In the genomic region with DNA sequence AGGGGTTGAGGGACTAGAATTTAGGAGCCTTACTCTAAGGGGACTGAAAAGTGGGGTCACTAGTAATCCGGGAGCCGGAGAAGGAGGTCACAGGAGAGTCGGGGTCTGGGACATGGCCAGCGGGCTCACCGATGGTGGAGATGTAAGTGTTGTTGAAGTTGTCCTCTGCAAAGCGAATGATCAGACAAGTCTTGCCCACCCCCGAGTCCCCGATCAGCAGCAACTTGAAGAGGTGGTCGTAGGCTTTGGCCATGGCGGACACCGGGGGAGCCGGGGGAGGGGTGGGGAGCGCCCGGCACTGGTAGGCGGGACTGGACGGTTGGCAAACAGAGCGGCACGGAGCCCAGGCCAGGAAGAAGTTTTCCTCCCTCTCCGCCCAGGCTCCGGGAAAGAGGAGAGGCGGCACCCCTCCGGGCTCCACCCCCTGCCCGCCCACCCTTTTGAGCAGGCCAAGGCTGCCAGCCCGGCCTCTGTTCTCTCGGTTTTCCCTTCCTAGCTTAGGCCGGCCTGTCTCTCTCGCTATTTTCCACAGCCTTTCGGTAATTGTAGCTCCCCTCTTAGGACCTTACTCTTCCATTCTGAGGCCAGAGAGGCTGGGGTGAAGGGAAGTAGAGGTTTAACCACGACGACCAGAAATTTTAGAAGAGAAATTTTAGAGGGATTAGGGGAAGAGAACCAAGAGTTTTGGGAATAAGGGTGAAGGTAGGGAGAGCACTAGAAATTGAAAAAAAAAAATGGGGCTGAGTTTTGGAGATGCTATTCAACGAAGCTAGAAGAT, we compare ENCODE assay signal across 8 cellular contexts. TPM values are rescaled to one million over a fixed set of nuclear protein-coding genes. Genes with fewer than 3 reads are reported as not detected.
DNase-seq lines count a peak whose midpoint lies in the region; ATAC-seq and TF ChIP-seq lines count a peak whose summit lies in the region.

A gene (minus strand): TSS at position 356 of the 778 bp plus-strand sequence. CDS start 103 bp downstream, at position 253.

- H3F3A ChIP-seq in OCI-LY1 (ENCODE audit: insufficient read depth, low read length): no peaks in the 10 kb centered on the region

- peak within 1 kb of the TSS; percentile 19 for H3K4me3 ChIP-seq in CD8-positive, alpha-beta T cell (ENCODE audit: low read depth, low read length)
- peak within 1 kb of the TSS; percentile 27 for H3K4me3 ChIP-seq in OCI-LY1 (ENCODE audit: low read depth, low read length, poor library complexity, severe bottlenecking)
- peak within 1 kb of the TSS; percentile 72 to 89 for H3K4me3 ChIP-seq in cardiac fibroblast (replicated peaks in 1 of 2; ENCODE audit: low read depth in 2 of 2, low read length in 2 of 2)
- H3K4me3 ChIP-seq in iPS-18a (ENCODE audit: low read length): peak within 1 kb of the TSS; percentile 92

- H3K27me3 Mint-ChIP-seq in CD8-positive, alpha-beta T cell (ENCODE audit: low read depth): no peaks in the 10 kb centered on the region

- H2AFZ ChIP-seq in OCI-LY1 (ENCODE audit: low read length): no peak within 1 kb of the TSS; the same call in 1 of the 2 replicates

- no peaks in the 10 kb centered on the region for H4K20me1 ChIP-seq in OCI-LY1 (ENCODE audit: insufficient read depth, low read length)

- ATAC-seq in CD8-positive, alpha-beta T cell: no peak
- peak; percentile 91 for ATAC-seq in sciatic nerve
- no peak for ATAC-seq in HG03139 (IDR thresholded peaks at IDR 0.05; ENCODE audit: unreplicated experiment)

- H3K27me3 ChIP-seq in CD8-positive, alpha-beta T cell (ENCODE audit: insufficient read depth, low read length): no peaks in the 10 kb centered on the region
- H3K27me3 ChIP-seq in OCI-LY1 (ENCODE audit: insufficient read depth, low read length) (no peaks in the 10 kb centered on the region), iPS-18a (ENCODE audit: control insufficient read depth, insufficient read depth, low read length) (no peaks in the 10 kb centered on the region)

- no peaks in the 10 kb centered on the region for H3K9me2 ChIP-seq in OCI-LY1 (ENCODE audit: low read depth, low read length)

- peaks cover 18% of the 10 kb centered on the region for H3K4me1 ChIP-seq in CD8-positive, alpha-beta T cell (ENCODE audit: insufficient read depth, low read length)
- H3K4me1 ChIP-seq in OCI-LY1 (ENCODE audit: insufficient read depth, low read length, severe bottlenecking) (peaks cover 21% of the 10 kb centered on the region), iPS-18a (ENCODE audit: control insufficient read depth, low read depth, low read length) (peaks cover 17% of the 10 kb centered on the region)

- no peaks in the 10 kb centered on the region for H3K9me3 ChIP-seq in CD8-positive, alpha-beta T cell (ENCODE audit: low read length)
- H3K9me3 ChIP-seq in OCI-LY1 (ENCODE audit: low read length) (no peaks in the 10 kb centered on the region), iPS-18a (ENCODE audit: control insufficient read depth, low read depth, low read length) (no peaks in the 10 kb centered on the region)

- CTCF ChIA-PET in CD8-positive, alpha-beta T cell (lab: Charles Lee): interaction anchor here (0.6 to 4.3 kb wide), 44 partner anchors 9 to 451 kb away, joined by 3 to 73 read pairs (median 5); a partner anchor contains a TSS

- H3K36me3 ChIP-seq in CD8-positive, alpha-beta T cell (ENCODE audit: insufficient read depth, low read length): no peaks in the 10 kb centered on the region
- peaks cover 6% of the 10 kb centered on the region for H3K36me3 ChIP-seq in OCI-LY1 (ENCODE audit: insufficient read depth, low read length)
- peaks cover 19% of the 10 kb centered on the region for H3K36me3 ChIP-seq in iPS-18a (ENCODE audit: control insufficient read depth, low read depth, low read length)

- peak within 1 kb of the TSS; percentile 29 for H3K27ac ChIP-seq in CD8-positive, alpha-beta T cell (ENCODE audit: low read depth, low read length)
- H3K27ac ChIP-seq in OCI-LY1 (ENCODE audit: low read depth, low read length, poor library complexity, severe bottlenecking): peak within 1 kb of the TSS; percentile 59
- H3K27ac ChIP-seq in iPS-18a (ENCODE audit: low read length): peak within 1 kb of the TSS; percentile 81

- intact Hi-C loops in CD8-positive, alpha-beta T cell (cut with DNase I, micrococcal nuclease): loop anchor here (1.0 to 10.0 kb wide), 7 partner anchors 9 to 471 kb away; a partner anchor contains a TSS
- intact Hi-C loops in sciatic nerve (cut with DNase I): no loop called here

- H3K4me1 Mint-ChIP-seq in CD8-positive, alpha-beta T cell (ENCODE audit: low read depth): peaks cover 27% of the 10 kb centered on the region

- no peak for DNase-seq in CD8-positive, alpha-beta T cell
- peak; percentile 93 for DNase-seq in HPDE6-E6E7 (ENCODE audit: extremely low spot score)
- peak; percentile 87 to 92 for DNase-seq in cardiac fibroblast (ENCODE audit: low read depth in 2 of 2)
- DNase-seq in sciatic nerve (ENCODE audit: low spot score): peak; percentile 91
- no peak for DNase-seq in stimulated activated CD4-positive, alpha-beta T cell treated with anti-CD3 and anti-CD28 coated beads, Interleukin-12 subunit alpha, Interleukin-12 subunit beta, amount 100 ng/mL, for 4 hours

- POLR2A ChIA-PET in CD8-positive, alpha-beta T cell (lab: Charles Lee): interaction anchor here (0.6 to 2.2 kb wide), 13 partner anchors 9 to 350 kb away, joined by 3 to 23 read pairs (median 4); a partner anchor contains a TSS

- peak within 1 kb of the TSS; percentile 80 for H3K4me3 Mint-ChIP-seq in CD8-positive, alpha-beta T cell

- H3K9ac ChIP-seq in OCI-LY1 (ENCODE audit: low read length) (peak within 1 kb of the TSS; percentile 30; the same call in 1 of the 2 replicates), iPS-18a (ENCODE audit: low read length) (peak within 1 kb of the TSS; percentile 89)

- no peaks in the 10 kb centered on the region for H3K9me3 Mint-ChIP-seq in CD8-positive, alpha-beta T cell

- H3K79me2 ChIP-seq in OCI-LY1 (ENCODE audit: insufficient read depth, low read length): peaks cover 1% of the 10 kb centered on the region; the same call in 1 of the 2 replicates

- H3K27ac Mint-ChIP-seq in CD8-positive, alpha-beta T cell: peak within 1 kb of the TSS; percentile 88

- TF ChIP-seq CTCF in CD8-positive, alpha-beta T cell (IDR thresholded peaks at IDR 0.05): no peak
- TF ChIP-seq CTCF in OCI-LY1 (IDR thresholded peaks at IDR 0.05; ENCODE audit: low read length) (no peak), cardiac fibroblast (IDR thresholded peaks at IDR 0.05; ENCODE audit: low read depth, low read length) (no peak)

- peak within 1 kb of the TSS; percentile 45 for H3K4me2 ChIP-seq in OCI-LY1 (ENCODE audit: low read length)

- H3K36me3 Mint-ChIP-seq in CD8-positive, alpha-beta T cell: peaks cover 7% of the 10 kb centered on the region

RNA-seq across cellular contexts. Expression of the gene that starts here (rescaled TPM):
- 1 to 10 TPM; 1.1 to 1.2 TPM for total RNA-seq in CD8-positive, alpha-beta T cell
- total RNA-seq in sciatic nerve: 90.1 TPM

Comparison
In these comparisons a context has a peak if more than half of its experiments do, and no peak if none do; other contexts are left out.
1. RNA of the gene that starts here (total RNA-seq): 90.1 TPM in sciatic nerve (single experiment); 1.1 to 1.2 TPM in CD8-positive, alpha-beta T cell; every median in the first group is over 10 times any median in the second.
2. DNase-seq: peak in HPDE6-E6E7 (single experiment), cardiac fibroblast (2 of 2) and sciatic nerve (single experiment); none in CD8-positive, alpha-beta T cell (0 of 7) and stimulated activated CD4-positive, alpha-beta T cell treated with anti-CD3 and anti-CD28 coated beads, Interleukin-12 subunit alpha, Interleukin-12 subunit beta, amount 100 ng/mL, for 4 hours (single experiment).
3. H3K27ac ChIP-seq: peak in every context shown above with its lines; median percentile 81 in iPS-18a; 59 in OCI-LY1; 29 in CD8-positive, alpha-beta T cell.
4. H3K4me3 ChIP-seq: peak in every context shown above with its lines; median percentile 92 in iPS-18a; 80 in cardiac fibroblast; 27 in OCI-LY1; 19 in CD8-positive, alpha-beta T cell.